25 cellular contexts compared by ENCODE assay signal in genomic region chr16:56737539-56737938, GRCh38. TPM values are rescaled to one million over a fixed set of nuclear protein-coding genes. Genes with fewer than 3 reads are reported as not detected.
DNase-seq lines count a peak whose midpoint lies in the region; ATAC-seq, FAIRE-seq and TF ChIP-seq lines count a peak whose summit lies in the region.
"Had no signal": no experiment of that assay in that cellular context is flagged by ENCODE, and none has a peak within 500 bp of the region (broad histone marks: within the 10 kb centered on the region; RNA-seq: fewer than 3 reads in every experiment).

No MANE protein-coding gene starts in this region.

- H3K36me3 Mint-ChIP-seq in activated T-cell treated with anti-CD3 and anti-CD28 coated beads, Interleukin-2, amount 50 U/mL, for 24 hours (ENCODE audit: low read depth): peaks cover 31% of the 10 kb centered on the region
- H3K36me3 Mint-ChIP-seq in activated T-cell treated with anti-CD3 and anti-CD28 coated beads, Interleukin-2, amount 50 U/mL, for 4 hours (ENCODE audit: insufficient read depth): peaks cover 6% of the 10 kb centered on the region
- H3K36me3 Mint-ChIP-seq: IgD-negative memory B cell had no signal

- intact Hi-C loops in OCI-LY7 (cut with micrococcal nuclease; ENCODE audit: unreplicated experiment): no loop called here

- peak overlapping the region; percentile 50 for H3K27ac Mint-ChIP-seq in activated T-cell treated with anti-CD3 and anti-CD28 coated beads, Interleukin-2, amount 50 U/mL, for 24 hours
- H3K27ac Mint-ChIP-seq: CD4-positive, CD25-positive, alpha-beta regulatory T cell; HFFc6; IgD-negative memory B cell had no signal

- FAIRE-seq in A549 (lab: Jason Lieb, UNC): no peak
- FAIRE-seq: D721Med had no signal

- no peak for TF ChIP-seq CTCF in A549 (IDR thresholded peaks at IDR 0.05)
- peak; percentile 34; the same call in 1 of the 2 replicates for TF ChIP-seq CTCF in OCI-LY7 (conservative IDR thresholded peaks at IDR 0.05; ENCODE audit: low read length)
- TF ChIP-seq CTCF in osteoblast (IDR thresholded peaks at IDR 0.05; ENCODE audit: extremely low read depth, low read depth, low read length): no peak
- TF ChIP-seq CTCF in GM10248 (IDR thresholded peaks at IDR 0.05; ENCODE audit: control extremely low read depth, extremely low read depth, low read depth, missing control alignments): no peak

- WGBS in A549 (ENCODE audit: missing lambda C conversion rate): 89% methylated on average over 2 of the region's 2 CpGs

- TF ChIP-seq RAD21 in A549 (conservative IDR thresholded peaks at IDR 0.05 in 1 of 2, IDR thresholded peaks at IDR 0.05 in 1 of 2): no peak

- DNase-seq in activated T-cell treated with anti-CD3 and anti-CD28 coated beads, Interleukin-2, amount 50 U/mL, for 24 hours: no peak
- DNase-seq in activated T-cell treated with anti-CD3 and anti-CD28 coated beads, Interleukin-2, amount 50 U/mL, for 4 hours: no peak
- DNase-seq in A549 (ENCODE audit: low read depth in 1 of 2, low spot score in 1 of 2) (no peak), OCI-LY7 (ENCODE audit: low spot score) (no peak), osteoblast (ENCODE audit: insufficient read length, low spot score, missing footprints) (peak; percentile 38), GM10248 (ENCODE audit: extremely low spot score) (no peak), NCI-H345 treated with DMSO at 0.1 percent for 48 hours (lab: John Stamatoyannopoulos, UW; ENCODE audit: unreplicated experiment) (no peak)
- DNase-seq: 8988T; CD4-positive, CD25-positive, alpha-beta regulatory T cell; GOT3; HFFc6; NCI-H1092; NCI-H1417 treated with DMSO at 0.1 percent for 48 hours; NCI-H1694 treated with DMSO at 0.1 percent for 48 hours; NCI-H2081; NCI-H2227 treated with DMSO at 0.1 percent for 48 hours; NCI-H510A; NCI-H69; SHP77 had no signal

- H3K9me3 Mint-ChIP-seq in activated T-cell treated with anti-CD3 and anti-CD28 coated beads, Interleukin-2, amount 50 U/mL, for 24 hours: no peaks in the 10 kb centered on the region
- no peaks in the 10 kb centered on the region for H3K9me3 Mint-ChIP-seq in activated T-cell treated with anti-CD3 and anti-CD28 coated beads, Interleukin-2, amount 50 U/mL, for 4 hours
- H3K9me3 Mint-ChIP-seq: CD4-positive, CD25-positive, alpha-beta regulatory T cell; HFFc6; IgD-negative memory B cell had no signal

- no peak for TF ChIP-seq EP300 in A549 (IDR thresholded peaks at IDR 0.05)

- no peak for ATAC-seq in activated T-cell treated with anti-CD3 and anti-CD28 coated beads, Interleukin-2, amount 50 U/mL, for 4 hours
- ATAC-seq in A549: peak; percentile 67 to 71; a peak in 5 of 6 replicates
- ATAC-seq: Panc1 had no signal

- H3K4me1 Mint-ChIP-seq in activated T-cell treated with anti-CD3 and anti-CD28 coated beads, Interleukin-2, amount 50 U/mL, for 24 hours (ENCODE audit: low read depth): peaks cover 26% of the 10 kb centered on the region
- peaks cover 17% of the 10 kb centered on the region for H3K4me1 Mint-ChIP-seq in activated T-cell treated with anti-CD3 and anti-CD28 coated beads, Interleukin-2, amount 50 U/mL, for 4 hours (ENCODE audit: low read depth)

- POLR2A ChIA-PET in A549 (lab: Yijun Ruan, JAX): no interaction called here
- POLR2A ChIA-PET in OCI-LY7 (lab: Charles Lee): interaction anchor here (0.6 kb wide), 1 partner anchor 654 kb away, joined by 4 read pairs; no protein-coding TSS in a partner anchor
- POLR2A ChIA-PET in GM10248 (lab: Yijun Ruan, JAX): no interaction called here

- H3K79me2 ChIP-seq in OCI-LY7 (ENCODE audit: insufficient read depth, low read depth, low read length): peaks cover 81% of the 10 kb centered on the region
- peaks cover 69% of the 10 kb centered on the region for H3K79me2 ChIP-seq in osteoblast (ENCODE audit: insufficient read depth, low read length)

- no peak overlapping the region for H3K4me3 Mint-ChIP-seq in activated T-cell treated with anti-CD3 and anti-CD28 coated beads, Interleukin-2, amount 50 U/mL, for 24 hours
- no peak overlapping the region for H3K4me3 Mint-ChIP-seq in activated T-cell treated with anti-CD3 and anti-CD28 coated beads, Interleukin-2, amount 50 U/mL, for 4 hours
- H3K4me3 Mint-ChIP-seq: CD4-positive, CD25-positive, alpha-beta regulatory T cell; HFFc6 had no signal

- no peaks in the 10 kb centered on the region for H3K9me2 ChIP-seq in OCI-LY7 (ENCODE audit: insufficient read depth, low read length)

- CTCF ChIA-PET in A549 (lab: Yijun Ruan, JAX) (interaction anchor here (1.1 to 1.2 kb wide), 3 partner anchors 35 to 56 kb away, joined by 3 to 4 read pairs (median 3); no protein-coding TSS in a partner anchor), OCI-LY7 (lab: Charles Lee; ENCODE audit: unreplicated experiment) (no interaction called here), GM10248 (lab: Yijun Ruan, JAX) (interaction anchor here (1.1 to 1.8 kb wide), 2 partner anchors 36 to 41 kb away, joined by 4 to 5 read pairs; no protein-coding TSS in a partner anchor)

- BruUV-seq in OCI-LY7 (replicated peaks; lab: Mats Ljungman, UMichigan): no TSS peak

- no peaks in the 10 kb centered on the region for H3K27me3 Mint-ChIP-seq in activated T-cell treated with anti-CD3 and anti-CD28 coated beads, Interleukin-2, amount 50 U/mL, for 24 hours
- H3K27me3 Mint-ChIP-seq in activated T-cell treated with anti-CD3 and anti-CD28 coated beads, Interleukin-2, amount 50 U/mL, for 4 hours (ENCODE audit: low read depth): no peaks in the 10 kb centered on the region
- H3K27me3 Mint-ChIP-seq: IgD-negative memory B cell had no signal

- H2AFZ ChIP-seq in OCI-LY7 (ENCODE audit: low read length) (no peak overlapping the region), osteoblast (ENCODE audit: low read length) (no peak overlapping the region)

- peaks cover 4% of the 10 kb centered on the region; the same call in 1 of the 2 replicates for H4K20me1 ChIP-seq in OCI-LY7 (ENCODE audit: insufficient read depth, low read length)
- H4K20me1 ChIP-seq in osteoblast (ENCODE audit: insufficient read depth, low read length): peaks cover 15% of the 10 kb centered on the region

- no peaks in the 10 kb centered on the region for H3K27me3 ChIP-seq in osteoblast (ENCODE audit: insufficient read depth, low read length)

- H3K4me1 ChIP-seq in A549 (peaks cover 34% of the 10 kb centered on the region), OCI-LY7 (ENCODE audit: insufficient read depth, low read length, poor library complexity, severe bottlenecking) (peaks cover 33% of the 10 kb centered on the region), osteoblast (ENCODE audit: insufficient read depth, low read length) (peaks cover 21% of the 10 kb centered on the region)

- H3K27ac ChIP-seq in A549 (no peak overlapping the region), OCI-LY7 (ENCODE audit: low read depth, low read length, poor library complexity, severe bottlenecking) (no peak overlapping the region), osteoblast (ENCODE audit: low read depth, low read length) (no peak overlapping the region)
- H3K27ac ChIP-seq: KMS-11 had no signal

- no peak overlapping the region for H3K4me2 ChIP-seq in A549
- H3K4me2 ChIP-seq in OCI-LY7 (ENCODE audit: low read length): no peak overlapping the region
- H3K4me2 ChIP-seq in osteoblast (ENCODE audit: insufficient read depth, low read length): no peak overlapping the region
- H3K4me2 ChIP-seq: KMS-11 had no signal

- TF ChIP-seq POLR2A in A549 (IDR thresholded peaks at IDR 0.05; ENCODE audit: low read length): no peak

- peaks cover 52% of the 10 kb centered on the region for H3K36me3 ChIP-seq in OCI-LY7 (ENCODE audit: insufficient read depth, low read length)
- no peaks in the 10 kb centered on the region for H3K36me3 ChIP-seq in osteoblast (ENCODE audit: insufficient read depth, low read length)
- H3K36me3 ChIP-seq: HAP-1 had no signal

- H3K4me3 ChIP-seq in A549 (no peak overlapping the region), OCI-LY7 (ENCODE audit: low read depth, low read length, poor library complexity, severe bottlenecking) (no peak overlapping the region), osteoblast (ENCODE audit: insufficient read depth, low read length) (no peak overlapping the region)
- H3K4me3 ChIP-seq: HAP-1 had no signal

- H3K9me3 ChIP-seq in A549 (no peaks in the 10 kb centered on the region), OCI-LY7 (ENCODE audit: low read length) (no peaks in the 10 kb centered on the region), osteoblast (ENCODE audit: low read depth, low read length) (no peaks in the 10 kb centered on the region)
- H3K9me3 ChIP-seq: HAP-1 had no signal

TF ChIP-seq in A549, 52 proteins besides CTCF, POLR2A, EP300 and RAD21 (continues in another document):
- no peak for TF ChIP-seq E2F6 (IDR thresholded peaks at IDR 0.05; ENCODE audit: borderline replicate concordance, low read depth)
- TF ChIP-seq NPAS2 (CRISPR knock-in tag; IDR thresholded peaks at IDR 0.05; ENCODE audit: borderline replicate concordance): no peak
- TF ChIP-seq SREBF2 (IDR thresholded peaks at IDR 0.05): no peak
- no peak for TF ChIP-seq FOSL2 (IDR thresholded peaks at IDR 0.05)
- no peak for TF ChIP-seq FOSL2 (CRISPR knock-in tag; IDR thresholded peaks at IDR 0.05)
- TF ChIP-seq MAZ (IDR thresholded peaks at IDR 0.05; ENCODE audit: borderline replicate concordance, low read depth, low read length): no peak

RNA-seq across cellular contexts. Expression of gene NUP93, which starts 7.6 kb away (rescaled TPM):
- 100 to 1,000 TPM; 178 to 195 (median 181) TPM for total RNA-seq in activated T-cell treated with anti-CD3 and anti-CD28 coated beads, Interleukin-2, amount 50 U/mL, for 4 hours
- polyA plus RNA-seq in A549 (2011; rRNA removed) (91.4 and 97.5 TPM in 2 replicates), A549 (2017; fragmentation: RNase III; extraction: RNeasy Plus Mini Kit Qiagen cat#74134 plus additional on column Dnase treatment) (82.5 to 88.9 TPM (median 87.3 TPM) in 3 replicates)
- 106 and 112 TPM in 2 replicates for polyA plus RNA-seq in A549 (2012; cell fraction: cytosol; rRNA removed)
- 131 and 162 TPM in 2 replicates for polyA plus RNA-seq in A549 (2012; cell fraction: nucleus; rRNA removed)
- 144 and 169 TPM in 2 replicates for polyA minus RNA-seq in A549 (2011; rRNA and poly(A)+ RNA removed)
- total RNA-seq in OCI-LY7 (2014; rRNA removed; shearing (Covaris generic)): 119 and 120 TPM in 2 replicates
- total RNA-seq in OCI-LY7 (2022) (148 and 183 TPM in 2 replicates), osteoblast (36.8 and 40.5 TPM in 2 replicates)

RNA-seq across cellular contexts. Expression of gene MT1X, which starts 55.3 kb away (rescaled TPM):
- 100 to 1,000 TPM; 118 to 192 (median 135) TPM for total RNA-seq in activated T-cell treated with anti-CD3 and anti-CD28 coated beads, Interleukin-2, amount 50 U/mL, for 4 hours
- polyA plus RNA-seq in A549 (2011; rRNA removed) (44.0 and 74.5 TPM in 2 replicates), A549 (2017; fragmentation: RNase III; extraction: RNeasy Plus Mini Kit Qiagen cat#74134 plus additional on column Dnase treatment) (73.4 to 131 TPM (median 121 TPM) in 3 replicates)
- polyA plus RNA-seq in A549 (2012; cell fraction: cytosol; rRNA removed): 137 and 141 TPM in 2 replicates
- 101 and 209 TPM in 2 replicates for polyA plus RNA-seq in A549 (2012; cell fraction: nucleus; rRNA removed)
- 203 and 212 TPM in 2 replicates for polyA minus RNA-seq in A549 (2011; rRNA and poly(A)+ RNA removed)
- total RNA-seq in OCI-LY7 (2014; rRNA removed; shearing (Covaris generic)): 17.1 and 18.8 TPM in 2 replicates
- total RNA-seq in OCI-LY7 (2022) (14.6 and 21.2 TPM in 2 replicates), osteoblast (81.4 and 86.0 TPM in 2 replicates)
- total RNA-seq: G401 had no signal

Comparison
In these comparisons a context has a peak if more than half of its experiments do, and no peak if none do; other contexts are left out.
1. ATAC-seq: peak in A549 (2 of 2); none in activated T-cell treated with anti-CD3 and anti-CD28 coated beads, Interleukin-2, amount 50 U/mL, for 4 hours (0 of 2).